9 cellular contexts compared by ENCODE assay signal in genomic region chr5:95817430-95817829, GRCh38. TPM values are rescaled to one million over a fixed set of nuclear protein-coding genes. Genes with fewer than 3 reads are reported as not detected.
DNase-seq lines count a peak whose midpoint lies in the region; ATAC-seq, FAIRE-seq and TF ChIP-seq lines count a peak whose summit lies in the region.
"Had no signal": no experiment of that assay in that cellular context is flagged by ENCODE, and none has a peak within 500 bp of the region (broad histone marks: within the 10 kb centered on the region; RNA-seq: fewer than 3 reads in every experiment).

No MANE protein-coding gene starts in this region.

- H3K4me3 ChIP-seq in BJ (ENCODE audit: low read depth, low read length) (no peak overlapping the region), OCI-LY1 (ENCODE audit: low read depth, low read length, poor library complexity, severe bottlenecking) (peak overlapping the region; percentile 40), bronchial epithelial cell (ENCODE audit: low read depth, low read length) (no peak overlapping the region)

- TF ChIP-seq CTCF in BJ (IDR thresholded peaks at IDR 0.05; ENCODE audit: insufficient read depth, low read depth, low read length) (no peak), OCI-LY1 (IDR thresholded peaks at IDR 0.05; ENCODE audit: low read length) (no peak), bronchial epithelial cell (IDR thresholded peaks at IDR 0.05; ENCODE audit: insufficient read depth, low read length, severe bottlenecking) (no peak)

- peak overlapping the region; percentile 67 for H3K4me2 ChIP-seq in OCI-LY1 (ENCODE audit: low read length)
- H3K4me2 ChIP-seq: KMS-11 had no signal

- no peaks in the 10 kb centered on the region for H3F3A ChIP-seq in OCI-LY1 (ENCODE audit: insufficient read depth, low read length)

- no peak for FAIRE-seq in bronchial epithelial cell (lab: Jason Lieb, UNC)

- POLR2A ChIA-PET in BJ (lab: Charles Lee) = no interaction called here

- ATAC-seq in HG03565 (IDR thresholded peaks at IDR 0.05; ENCODE audit: unreplicated experiment) = no peak

- H2AFZ ChIP-seq in OCI-LY1 (ENCODE audit: low read length) = no peak overlapping the region

- CTCF ChIA-PET in BJ (lab: Yijun Ruan, JAX) = interaction anchor here (0.6 to 1.8 kb wide), 3 partner anchors 29 to 578 kb away, joined by 3 to 4 read pairs (median 3); no protein-coding TSS in a partner anchor

- H3K36me3 ChIP-seq in BJ (ENCODE audit: control insufficient read depth, insufficient read depth, low read length) (peaks cover 5% of the 10 kb centered on the region), OCI-LY1 (ENCODE audit: insufficient read depth, low read length) (peaks cover 11% of the 10 kb centered on the region; the same call in 1 of the 2 replicates), bronchial epithelial cell (ENCODE audit: control insufficient read depth, insufficient read depth, low read length) (peaks cover 9% of the 10 kb centered on the region)

- DNase-seq in BJ (ENCODE audit: low read depth) (peak; percentile 74), bronchial epithelial cell (ENCODE audit: low read depth) (peak; percentile 87), myocyte (ENCODE audit: low read depth) (peak; percentile 96), caudate nucleus (lab: John Stamatoyannopoulos, UW) (no peak), NCI-H345 (lab: John Stamatoyannopoulos, UW) (no peak), 8988T (no peak)

- H3K4me1 ChIP-seq in OCI-LY1 (ENCODE audit: insufficient read depth, low read length, severe bottlenecking) = peaks cover 63% of the 10 kb centered on the region

- no peaks in the 10 kb centered on the region for H3K79me2 ChIP-seq in OCI-LY1 (ENCODE audit: insufficient read depth, low read length)

- no peaks in the 10 kb centered on the region for H4K20me1 ChIP-seq in OCI-LY1 (ENCODE audit: insufficient read depth, low read length)

- no peaks in the 10 kb centered on the region for H3K9me2 ChIP-seq in OCI-LY1 (ENCODE audit: low read depth, low read length)

- H3K27ac ChIP-seq in OCI-LY1 (ENCODE audit: low read depth, low read length, poor library complexity, severe bottlenecking) (peak overlapping the region; percentile 50), caudate nucleus (ENCODE audit: low read depth, low read length) (no peak overlapping the region)
- H3K27ac ChIP-seq: KMS-11 had no signal

- no peaks in the 10 kb centered on the region for H3K9me3 ChIP-seq in OCI-LY1 (ENCODE audit: low read length)

- H3K9ac ChIP-seq in OCI-LY1 (ENCODE audit: low read length) = no peak overlapping the region; the same call in 1 of the 2 replicates
- H3K9ac ChIP-seq: KMS-11 had no signal

- H3K27me3 ChIP-seq in BJ (ENCODE audit: control insufficient read depth, insufficient read depth, low read length) = no peaks in the 10 kb centered on the region
- no peaks in the 10 kb centered on the region for H3K27me3 ChIP-seq in OCI-LY1 (ENCODE audit: insufficient read depth, low read length)
- H3K27me3 ChIP-seq in bronchial epithelial cell (ENCODE audit: control insufficient read depth, insufficient read depth, low read length) = no peaks in the 10 kb centered on the region

RNA-seq across cellular contexts. Expression of gene GLRX, which starts 5.1 kb away (rescaled TPM):
- 295 and 431 TPM in 2 replicates for polyA plus RNA-seq in BJ (2011; rRNA removed)
- polyA minus RNA-seq in BJ (2011; rRNA and poly(A)+ RNA removed) = 45.2 and 85.0 TPM in 2 replicates
- total RNA-seq in bronchial epithelial cell (8.7 and 18.4 TPM in 2 replicates), myocyte (169 and 223 TPM in 2 replicates)
- polyA plus RNA-seq in myocyte (2012) = 276 TPM

Comparison
In these comparisons a context has a peak if more than half of its experiments do, and no peak if none do; other contexts are left out.
1. DNase-seq: peak in BJ (single experiment), bronchial epithelial cell (single experiment) and myocyte (single experiment); none in caudate nucleus (0 of 61), NCI-H345 (single experiment) and 8988T (single experiment).